In the genomic region with DNA sequence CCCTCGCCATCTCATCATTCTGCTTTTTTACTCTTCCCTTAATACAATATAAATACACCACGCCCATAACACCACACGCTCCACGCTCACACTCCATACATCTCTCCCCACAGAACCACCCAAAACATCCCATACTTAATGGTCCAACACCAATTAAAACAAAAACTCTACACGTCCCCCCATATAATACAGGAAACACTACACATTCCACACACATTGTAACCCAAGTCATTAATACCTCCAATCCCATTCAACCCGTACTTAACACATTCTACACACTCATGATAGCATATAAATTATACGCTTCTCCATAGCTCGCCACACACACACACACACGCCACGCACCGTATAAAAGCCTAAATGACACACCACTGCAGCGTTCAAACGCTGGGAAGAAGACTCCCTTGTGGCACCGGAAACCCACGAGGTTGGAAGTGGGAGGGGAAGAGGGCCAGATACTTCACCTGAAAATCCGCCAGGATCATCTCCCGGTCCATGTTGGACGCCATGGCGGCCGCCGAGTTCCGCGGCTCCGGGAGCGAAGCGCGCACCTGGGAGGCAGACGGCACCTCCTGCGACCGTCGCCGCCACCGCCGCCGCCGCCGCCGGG, we compare ENCODE assay signal across 8 cellular contexts. TPM values are rescaled to one million over a fixed set of nuclear protein-coding genes. Genes with fewer than 3 reads are reported as not detected.
DNase-seq lines count a peak whose midpoint lies in the region; ATAC-seq and TF ChIP-seq lines count a peak whose summit lies in the region.

No MANE protein-coding gene starts in this region.

- peaks cover 5% of the 10 kb centered on the region for H3K27me3 Mint-ChIP-seq in nephron (ENCODE audit: low read depth)

- TF ChIP-seq POLR2A in erythroblast (IDR thresholded peaks at IDR 0.05; ENCODE audit: low read length), result no peak

- DNase-seq in A172 (ENCODE audit: low spot score), result peak; percentile 33
- DNase-seq in EH (ENCODE audit: low read depth), result peak; percentile 54
- peak; percentile 63 for DNase-seq in HK-2 (ENCODE audit: unreplicated experiment)
- DNase-seq in T1000 (lab: John Stamatoyannopoulos, UW), result peak; percentile 24
- DNase-seq in erythroblast (lab: John Stamatoyannopoulos, UW), result peak; percentile 63 to 71

- no peak for TF ChIP-seq CTCF in nephron (IDR thresholded peaks at IDR 0.05; ENCODE audit: unreplicated experiment in 3 of 3)

- H3K36me3 Mint-ChIP-seq in nephron (ENCODE audit: low read depth), result no peaks in the 10 kb centered on the region

- H3K4me1 Mint-ChIP-seq in nephron, result peaks cover 16% of the 10 kb centered on the region

- peak overlapping the region; percentile 82 to 91 (median 88) for H3K4me3 Mint-ChIP-seq in nephron

- no peaks in the 10 kb centered on the region for H3K9me3 Mint-ChIP-seq in nephron

- H3K27ac Mint-ChIP-seq in nephron, result peak overlapping the region; percentile 4 to 64 (median 52)

- ATAC-seq in HG03097 (IDR thresholded peaks at IDR 0.05; ENCODE audit: low FRiP score, unreplicated experiment) (no peak), GM19463 (IDR thresholded peaks at IDR 0.05; ENCODE audit: unreplicated experiment) (no peak)

RNA-seq across cellular contexts. Expression of a gene that starts 0.7 kb away (rescaled TPM):
- total RNA-seq in A172 (2014; rRNA removed; shearing (Covaris generic)), result 98.8 and 99.1 TPM in 2 replicates

RNA-seq across cellular contexts. Expression of a gene that starts 10.6 kb away (rescaled TPM):
- 65.5 and 89.0 TPM in 2 replicates for total RNA-seq in A172 (2014; rRNA removed; shearing (Covaris generic))
